8 cellular contexts compared by ENCODE assay signal in the genomic region with DNA sequence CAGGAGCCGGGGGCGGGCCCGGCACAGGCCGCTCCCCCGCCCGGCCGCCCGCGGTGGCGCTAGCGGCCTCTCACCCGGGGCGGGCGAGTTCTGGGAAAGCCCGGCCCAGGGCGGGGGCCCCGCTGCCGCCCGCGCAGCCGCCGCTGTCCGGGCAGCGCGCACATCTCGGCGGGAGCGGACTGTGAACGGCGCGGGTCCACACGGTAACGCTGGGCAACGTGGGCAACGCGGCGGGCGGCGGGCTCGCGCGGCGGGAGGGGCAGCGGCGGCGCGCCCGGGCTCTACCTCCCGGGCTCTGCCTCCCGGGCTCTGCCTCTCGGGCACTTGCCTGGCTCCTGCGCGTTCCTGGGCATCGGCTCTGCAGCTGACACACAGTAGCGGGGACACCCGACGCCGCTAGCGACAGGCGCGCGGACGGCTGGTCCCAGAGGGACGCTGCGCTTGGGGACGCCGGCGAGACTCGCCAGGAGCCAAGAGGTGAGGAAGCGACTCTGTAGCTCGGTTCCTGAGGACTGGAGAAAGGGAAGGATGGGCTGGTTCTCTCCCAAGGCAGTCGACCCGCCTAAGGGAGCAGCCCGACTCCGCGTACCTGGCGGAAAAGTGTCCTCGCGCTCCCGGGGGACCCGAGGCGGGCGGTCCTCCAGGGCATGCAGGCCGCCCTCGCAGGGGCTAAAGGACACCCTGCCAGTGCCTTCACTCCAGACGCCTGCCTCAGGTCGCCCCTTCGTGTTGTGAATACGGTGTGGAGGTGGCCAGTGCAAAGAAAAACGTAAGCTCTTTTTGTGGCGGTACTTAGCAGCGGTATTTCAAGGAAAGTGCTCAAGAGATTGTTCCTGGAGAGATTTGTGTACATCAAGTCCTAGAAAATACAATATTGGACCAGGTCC. TPM values are rescaled to one million over a fixed set of nuclear protein-coding genes. Genes with fewer than 3 reads are reported as not detected.
DNase-seq lines count a peak whose midpoint lies in the region; TF ChIP-seq lines count a peak whose summit lies in the region.

TSS of gene PLCE1 (plus strand) at position 150 of the 887 bp plus-strand sequence. CDS start 37,116 bp downstream, outside the sequence.

- CTCF ChIA-PET in activated naive CD4-positive, alpha-beta T cell treated with anti-CD3 and anti-CD28 coated beads for 36 hours (lab: Charles Lee): no interaction called here
- CTCF ChIA-PET in activated CD4-positive, alpha-beta memory T cell treated with anti-CD3 and anti-CD28 coated beads, Interleukin-2, amount 10 ng/mL, durations not matched to agents 7 days and 5 days (lab: Charles Lee): no interaction called here

- peak within 1 kb of the TSS; percentile 13 for H3K4me3 Mint-ChIP-seq in activated naive CD4-positive, alpha-beta T cell treated with anti-CD3 and anti-CD28 coated beads for 36 hours
- H3K4me3 Mint-ChIP-seq in activated CD4-positive, alpha-beta memory T cell treated with anti-CD3 and anti-CD28 coated beads, Interleukin-2, amount 10 ng/mL, durations not matched to agents 7 days and 5 days: peak within 1 kb of the TSS; percentile 40
- peak within 1 kb of the TSS; percentile 84 for H3K4me3 Mint-ChIP-seq in glutamatergic neuron (ENCODE audit: unreplicated experiment)

- H3K4me3 ChIP-seq in neuron (ENCODE audit: low read length): peak within 1 kb of the TSS; percentile 70

- peaks cover 19% of the 10 kb centered on the region for H3K4me1 ChIP-seq in neuron (ENCODE audit: insufficient read depth, low read length)

- peak within 1 kb of the TSS; percentile 92 for H2AFZ ChIP-seq in neuron (ENCODE audit: low read depth, low read length)

- no peaks in the 10 kb centered on the region for H3K9me3 ChIP-seq in neuron (ENCODE audit: low read length)

- intact Hi-C loops in activated naive CD4-positive, alpha-beta T cell treated with anti-CD3 and anti-CD28 coated beads for 36 hours (cut with micrococcal nuclease): no loop called here

- no peaks in the 10 kb centered on the region for H3K36me3 Mint-ChIP-seq in activated naive CD4-positive, alpha-beta T cell treated with anti-CD3 and anti-CD28 coated beads for 36 hours (ENCODE audit: low read depth)
- H3K36me3 Mint-ChIP-seq in activated CD4-positive, alpha-beta memory T cell treated with anti-CD3 and anti-CD28 coated beads, Interleukin-2, amount 10 ng/mL, durations not matched to agents 7 days and 5 days (ENCODE audit: low read depth): no peaks in the 10 kb centered on the region
- H3K36me3 Mint-ChIP-seq in glutamatergic neuron (ENCODE audit: unreplicated experiment): peaks cover 4% of the 10 kb centered on the region

- DNase-seq in activated naive CD4-positive, alpha-beta T cell treated with anti-CD3 and anti-CD28 coated beads for 36 hours: peak; percentile 5
- DNase-seq in activated naive CD4-positive, alpha-beta T cell (lab: John Stamatoyannopoulos, UW): no peak
- DNase-seq in HuH-7.5 (ENCODE audit: low spot score): peak; percentile 59
- DNase-seq in activated CD4-positive, alpha-beta memory T cell treated with anti-CD3 and anti-CD28 coated beads, Interleukin-2, amount 10 ng/mL, durations not matched to agents 7 days and 5 days: no peak
- peak; percentile 49 for DNase-seq in glutamatergic neuron
- DNase-seq in SIG-M5 (lab: John Stamatoyannopoulos, UW): no peak
- no peak for DNase-seq in cerebellar nuclear complex (lab: John Stamatoyannopoulos, UW)

- POLR2A ChIA-PET in activated CD4-positive, alpha-beta memory T cell treated with anti-CD3 and anti-CD28 coated beads, Interleukin-2, amount 10 ng/mL, durations not matched to agents 7 days and 5 days (lab: Charles Lee): no interaction called here

- peaks cover 8% of the 10 kb centered on the region for H3K27me3 ChIP-seq in neuron (ENCODE audit: insufficient read depth, low read length)

- H3K4me1 Mint-ChIP-seq in activated naive CD4-positive, alpha-beta T cell treated with anti-CD3 and anti-CD28 coated beads for 36 hours (ENCODE audit: low read depth): no peaks in the 10 kb centered on the region
- H3K4me1 Mint-ChIP-seq in activated CD4-positive, alpha-beta memory T cell treated with anti-CD3 and anti-CD28 coated beads, Interleukin-2, amount 10 ng/mL, durations not matched to agents 7 days and 5 days: peaks cover 5% of the 10 kb centered on the region
- peaks cover 6% of the 10 kb centered on the region for H3K4me1 Mint-ChIP-seq in glutamatergic neuron (ENCODE audit: low read depth, unreplicated experiment)

- no peak for TF ChIP-seq CTCF in glutamatergic neuron (IDR thresholded peaks at IDR 0.05; ENCODE audit: partially characterized antibody, unreplicated experiment)

- no peak within 1 kb of the TSS for H3K27ac Mint-ChIP-seq in activated naive CD4-positive, alpha-beta T cell treated with anti-CD3 and anti-CD28 coated beads for 36 hours
- no peak within 1 kb of the TSS for H3K27ac Mint-ChIP-seq in activated CD4-positive, alpha-beta memory T cell treated with anti-CD3 and anti-CD28 coated beads, Interleukin-2, amount 10 ng/mL, durations not matched to agents 7 days and 5 days
- H3K27ac Mint-ChIP-seq in glutamatergic neuron (ENCODE audit: unreplicated experiment): no peak within 1 kb of the TSS

- H3K36me3 ChIP-seq in neuron (ENCODE audit: insufficient read depth, low read length): no peaks in the 10 kb centered on the region

- no peaks in the 10 kb centered on the region for H3K9me3 Mint-ChIP-seq in activated naive CD4-positive, alpha-beta T cell treated with anti-CD3 and anti-CD28 coated beads for 36 hours
- H3K9me3 Mint-ChIP-seq in activated CD4-positive, alpha-beta memory T cell treated with anti-CD3 and anti-CD28 coated beads, Interleukin-2, amount 10 ng/mL, durations not matched to agents 7 days and 5 days: no peaks in the 10 kb centered on the region
- peaks cover 7% of the 10 kb centered on the region for H3K9me3 Mint-ChIP-seq in glutamatergic neuron (ENCODE audit: unreplicated experiment)

- peaks cover 52% of the 10 kb centered on the region for H3K27me3 Mint-ChIP-seq in activated naive CD4-positive, alpha-beta T cell treated with anti-CD3 and anti-CD28 coated beads for 36 hours (ENCODE audit: low read depth)
- peaks cover 52% of the 10 kb centered on the region for H3K27me3 Mint-ChIP-seq in activated CD4-positive, alpha-beta memory T cell treated with anti-CD3 and anti-CD28 coated beads, Interleukin-2, amount 10 ng/mL, durations not matched to agents 7 days and 5 days
- H3K27me3 Mint-ChIP-seq in glutamatergic neuron (ENCODE audit: unreplicated experiment): peaks cover 13% of the 10 kb centered on the region

RNA-seq across cellular contexts. Expression of gene PLCE1, which starts in this region (rescaled TPM):
- under 1 TPM in 1 of 2 experiments, not detected in 1; 0.05 TPM for total RNA-seq in activated naive CD4-positive, alpha-beta T cell treated with anti-CD3 and anti-CD28 coated beads for 36 hours
- total RNA-seq in activated CD4-positive, alpha-beta memory T cell treated with anti-CD3 and anti-CD28 coated beads, Interleukin-2, amount 10 ng/mL, durations not matched to agents 7 days and 5 days: under 1 TPM; 0.03 to 0.08 TPM
- total RNA-seq in glutamatergic neuron (ENCODE audit: unreplicated experiment): 0.25 TPM

Comparison
In these comparisons a context has a peak if more than half of its experiments do, and no peak if none do; other contexts are left out.
1. Peak in DNase-seq in activated naive CD4-positive, alpha-beta T cell treated with anti-CD3 and anti-CD28 coated beads for 36 hours; RNA of the gene not detected or under 1 TPM.
2. Peak in DNase-seq in glutamatergic neuron; RNA of the gene not detected or under 1 TPM.
3. H3K4me3 Mint-ChIP-seq: peak in every context shown above with its lines; median percentile 84 in glutamatergic neuron; 40 in activated CD4-positive, alpha-beta memory T cell treated with anti-CD3 and anti-CD28 coated beads, Interleukin-2, amount 10 ng/mL, durations not matched to agents 7 days and 5 days; 13 in activated naive CD4-positive, alpha-beta T cell treated with anti-CD3 and anti-CD28 coated beads for 36 hours.